In the genomic region with DNA sequence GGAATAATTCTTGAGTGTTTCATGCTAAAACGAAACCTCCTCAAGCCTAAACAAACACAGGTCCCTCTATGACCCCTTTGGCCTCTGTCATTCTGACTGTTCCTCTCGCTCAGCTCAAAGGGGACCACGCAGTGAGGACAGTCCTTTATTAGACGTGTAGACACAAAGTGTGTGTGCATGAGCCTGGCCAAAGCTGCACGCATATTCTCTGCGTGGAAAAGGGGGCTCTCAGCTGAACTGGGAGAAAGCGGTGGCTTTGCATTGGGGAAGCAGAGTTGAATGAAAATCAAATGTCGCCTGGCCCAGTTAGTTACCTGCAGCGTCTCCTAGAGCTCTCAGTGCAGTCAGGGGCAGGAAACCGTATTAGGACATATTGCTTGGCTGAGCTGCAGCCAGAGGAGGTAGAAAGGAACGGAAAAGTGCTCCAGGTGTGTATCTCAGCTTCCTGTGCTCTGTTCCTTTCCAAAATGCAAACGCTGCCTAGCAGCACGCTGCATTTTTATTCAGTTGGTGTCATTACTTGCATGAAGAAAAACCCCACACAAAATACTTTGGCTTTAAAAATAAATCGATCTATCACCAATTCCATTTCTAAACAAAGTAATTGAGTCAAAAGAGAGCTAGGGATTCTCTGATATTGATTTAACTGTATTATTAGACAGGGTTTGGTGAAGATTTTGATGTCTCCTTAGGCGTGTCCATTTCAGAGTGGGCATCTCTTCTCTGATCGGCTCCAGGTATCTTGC, we compare ENCODE assay signal across 11 cellular contexts. TPM values are rescaled to one million over a fixed set of nuclear protein-coding genes. Genes with fewer than 3 reads are reported as not detected.
DNase-seq lines count a peak whose midpoint lies in the region; ATAC-seq and TF ChIP-seq lines count a peak whose summit lies in the region.
"Had no signal": no experiment of that assay in that cellular context is flagged by ENCODE, and none has a peak within 500 bp of the region (broad histone marks: within the 10 kb centered on the region; RNA-seq: fewer than 3 reads in every experiment).

No MANE protein-coding gene starts in this region.

- peak overlapping the region; percentile 61 for H3K4me3 ChIP-seq in RWPE2 (ENCODE audit: severe bottlenecking)

- H3K27me3 Mint-ChIP-seq in endothelial cell (ENCODE audit: unreplicated experiment) (peaks cover 23% of the 10 kb centered on the region), progenitor cell of endocrine pancreas (peaks cover 92% of the 10 kb centered on the region)

- no peak for DNase-seq in RWPE2 (ENCODE audit: low spot score)
- peak; percentile 21 for DNase-seq in endothelial cell (ENCODE audit: low spot score)
- no peak for DNase-seq in progenitor cell of endocrine pancreas (ENCODE audit: low spot score, unreplicated experiment)
- DNase-seq in NK-92 treated with Interleukin-12 subunit alpha and Interleukin-12 subunit beta, amount 100 ng/mL, for 24 hours (lab: John Stamatoyannopoulos, UW) = no peak
- no peak for DNase-seq in central memory CD4-positive, alpha-beta T cell
- DNase-seq: DMS153, NCI-H524 had no signal

- H3K27ac ChIP-seq in RWPE2 (ENCODE audit: poor library complexity, severe bottlenecking) = peak overlapping the region; percentile 78

- peaks cover 62% of the 10 kb centered on the region for H3K4me1 Mint-ChIP-seq in endothelial cell (ENCODE audit: unreplicated experiment)
- peaks cover 21% of the 10 kb centered on the region for H3K4me1 Mint-ChIP-seq in progenitor cell of endocrine pancreas (ENCODE audit: low read depth)

- H3K4me1 ChIP-seq in ES-I3 (ENCODE audit: insufficient read depth, low read length) (peaks cover 41% of the 10 kb centered on the region), RWPE2 (ENCODE audit: insufficient read depth, poor library complexity, severe bottlenecking) (peaks cover 8% of the 10 kb centered on the region)

- H3K9me3 Mint-ChIP-seq in endothelial cell (ENCODE audit: unreplicated experiment) (no peaks in the 10 kb centered on the region), progenitor cell of endocrine pancreas (ENCODE audit: low read depth) (no peaks in the 10 kb centered on the region)

- peak; percentile 43 for ATAC-seq in RWPE2 (ENCODE audit: low read depth)
- ATAC-seq in GM19452 (IDR thresholded peaks at IDR 0.05; ENCODE audit: unreplicated experiment) = no peak
- no peak for ATAC-seq in HG03439 (IDR thresholded peaks at IDR 0.05; ENCODE audit: unreplicated experiment)

- H3K36me3 ChIP-seq in ES-I3 (ENCODE audit: insufficient read depth, low read length) (no peaks in the 10 kb centered on the region), RWPE2 (ENCODE audit: low read depth) (peaks cover 44% of the 10 kb centered on the region)

- H3K27ac Mint-ChIP-seq in endothelial cell (ENCODE audit: unreplicated experiment) (peak overlapping the region; percentile 86), progenitor cell of endocrine pancreas (no peak overlapping the region)

- H3K9ac ChIP-seq in ES-I3 (ENCODE audit: low read depth, low read length) = peak overlapping the region; percentile 27; the same call in 1 of the 2 replicates

- H3K36me3 Mint-ChIP-seq in endothelial cell (ENCODE audit: low read depth, unreplicated experiment) = peaks cover 70% of the 10 kb centered on the region
- no peaks in the 10 kb centered on the region for H3K36me3 Mint-ChIP-seq in progenitor cell of endocrine pancreas (ENCODE audit: insufficient read depth)

- H3K27me3 ChIP-seq in RWPE2 (ENCODE audit: insufficient read depth, poor library complexity, severe bottlenecking) = no peaks in the 10 kb centered on the region

- H3K4me3 Mint-ChIP-seq in endothelial cell (ENCODE audit: unreplicated experiment) (peak overlapping the region; percentile 98), progenitor cell of endocrine pancreas (ENCODE audit: low read depth) (peak overlapping the region; percentile 23)

- TF ChIP-seq CTCF in RWPE2 (IDR thresholded peaks at IDR 0.05; ENCODE audit: poor library complexity, severe bottlenecking) = no peak
- no peak for TF ChIP-seq CTCF in endothelial cell (IDR thresholded peaks at IDR 0.05; ENCODE audit: unreplicated experiment)
- TF ChIP-seq CTCF in progenitor cell of endocrine pancreas (IDR thresholded peaks at IDR 0.05; ENCODE audit: unreplicated experiment) = no peak

- H3K9me3 ChIP-seq in ES-I3 (ENCODE audit: control insufficient read depth, insufficient read depth, low read length) (no peaks in the 10 kb centered on the region; the same call in 1 of the 2 replicates), RWPE2 (ENCODE audit: severe bottlenecking) (no peaks in the 10 kb centered on the region)

RNA-seq across cellular contexts. Expression of a gene that starts 4.9 kb away (rescaled TPM):
- total RNA-seq in endothelial cell (ENCODE audit: unreplicated experiment) = 70.9 TPM
- 2.7 and 4.6 TPM in 2 replicates for total RNA-seq in progenitor cell of endocrine pancreas
- total RNA-seq: LHCN-M2 had no signal

Comparison
In these comparisons a context has a peak if more than half of its experiments do, and no peak if none do; other contexts are left out.
1. RNA of a gene that starts 4.9 kb away (total RNA-seq): 70.9 TPM in endothelial cell (single experiment); 2.7 to 4.6 TPM in progenitor cell of endocrine pancreas; every median in the first group is over 10 times any median in the second.